Comparison of ENCODE assay signal across 13 cellular contexts in the genomic region with DNA sequence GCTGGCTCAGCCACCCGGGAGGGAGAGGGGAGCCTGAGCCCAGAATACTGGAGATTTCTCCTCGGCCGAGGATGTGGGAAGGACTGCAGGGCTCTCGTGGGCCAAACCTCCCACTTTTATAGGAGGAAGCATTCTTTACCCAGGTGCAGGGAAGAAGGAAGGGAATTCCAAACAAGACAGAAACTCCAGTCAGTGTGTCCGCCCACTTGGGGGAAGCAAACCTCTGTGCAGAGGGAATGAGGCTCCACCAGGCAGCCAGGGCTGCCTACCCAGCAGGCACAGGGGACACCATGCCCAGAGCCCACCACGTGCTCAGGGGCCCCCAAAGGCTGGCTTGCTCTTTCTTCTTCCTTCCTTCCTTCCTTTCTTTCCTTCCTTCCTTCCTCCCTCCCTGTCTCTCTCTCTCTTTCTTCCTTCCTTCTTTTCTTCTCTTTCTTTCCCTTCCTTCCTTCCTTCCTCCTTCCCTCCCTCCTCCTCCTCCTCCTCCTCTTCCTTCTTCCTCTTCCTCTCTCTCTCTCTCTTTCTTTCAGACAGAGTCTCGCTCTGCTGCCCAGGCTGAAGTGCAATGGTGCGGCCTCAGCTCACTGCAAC. TPM values are rescaled to one million over a fixed set of nuclear protein-coding genes. Genes with fewer than 3 reads are reported as not detected.
"Had no signal": no experiment of that assay in that cellular context is flagged by ENCODE, and none has a peak within 500 bp of the region (broad histone marks: within the 10 kb centered on the region; RNA-seq: fewer than 3 reads in every experiment).

No MANE protein-coding gene starts in this region.

- H3K36me3 ChIP-seq: heart left ventricle, spleen, thoracic aorta, vagina had no signal

- H3K4me3 ChIP-seq: heart left ventricle, spleen, thoracic aorta, vagina had no signal

- DNase-seq: activated T-cell treated with anti-CD3 and anti-CD28 coated beads, Interleukin-2, amount 50 U/mL, for 1 hour; aorta; nephron progenitor cell; retina; spleen; stimulated activated CD4-positive, alpha-beta T cell treated with anti-CD3 and anti-CD28 coated beads, Interleukin-4, amount 100 ng/mL, for 24 hours; stimulated activated naive CD4-positive, alpha-beta T cell treated with Interleukin-2 at 50 U/mL for 16 hours had no signal

- H3K4me1 ChIP-seq: heart left ventricle, spleen, vagina had no signal

- H3K9me3 ChIP-seq: heart left ventricle, spleen, thoracic aorta, vagina had no signal

- FAIRE-seq: islet of Langerhans had no signal

- ATAC-seq: activated naive CD4-positive, alpha-beta T cell treated with anti-CD3 and anti-CD28 coated beads, Interleukin-2, amount 50 U/mL, for 72 hours; activated T-helper 17 cell treated with anti-CD3 and anti-CD28 coated beads, Interleukin-2, amount 50 U/mL, for 72 hours; heart left ventricle had no signal

- H3K27me3 ChIP-seq: heart left ventricle, vagina had no signal

- H3K27ac ChIP-seq: heart left ventricle, spleen, thoracic aorta, vagina had no signal

RNA-seq across cellular contexts. Expression of a gene that starts 15.4 kb away (rescaled TPM):
- total RNA-seq: activated T-helper 17 cell treated with anti-CD3 and anti-CD28 coated beads, Interleukin-2, amount 50 U/mL, for 72 hours had no signal
